Comparison of ENCODE assay signal across 9 cellular contexts in genomic region chr13:21075303-21076264, GRCh38. TPM values are rescaled to one million over a fixed set of nuclear protein-coding genes. Genes with fewer than 3 reads are reported as not detected.
DNase-seq lines count a peak whose midpoint lies in the region; ATAC-seq and TF ChIP-seq lines count a peak whose summit lies in the region.
"Had no signal": no experiment of that assay in that cellular context is flagged by ENCODE, and none has a peak within 500 bp of the region (broad histone marks: within the 10 kb centered on the region; RNA-seq: fewer than 3 reads in every experiment).

No MANE protein-coding gene starts in this region.

- peak; percentile 52 for ATAC-seq in GM18498 (IDR thresholded peaks at IDR 0.05; ENCODE audit: unreplicated experiment)
- ATAC-seq in SK-N-SH treated with all-trans-retinoic acid at 6 μM for 48 hours, result peak; percentile 10; the same call in 2 of the 3 replicates
- ATAC-seq in GM18511 (IDR thresholded peaks at IDR 0.05; ENCODE audit: unreplicated experiment), result no peak
- no peak for ATAC-seq in HG02840 (IDR thresholded peaks at IDR 0.05; ENCODE audit: low FRiP score, unreplicated experiment)

- peaks cover 57% of the 10 kb centered on the region for H3K4me1 Mint-ChIP-seq in endothelial cell (ENCODE audit: unreplicated experiment)

- peak; percentile 75 for DNase-seq in endothelial cell (ENCODE audit: low spot score)
- peak in 1 of 2 donors; percentile 41 for DNase-seq in uterus
- no peak for DNase-seq in NCI-H510A treated with DMSO at 0.1 percent for 48 hours (lab: John Stamatoyannopoulos, UW)

- H3K4me3 ChIP-seq in mucosa of stomach (ENCODE audit: low read length) (no peak overlapping the region), uterus (peak overlapping the region; percentile 37 to 60)

- peak overlapping the region; percentile 73 to 88 for H3K27ac ChIP-seq in uterus
- H3K27ac ChIP-seq: KMS-11 had no signal

- no peaks in the 10 kb centered on the region for H3K36me3 ChIP-seq in mucosa of stomach (ENCODE audit: control insufficient read depth, insufficient read depth, low read length)
- H3K36me3 ChIP-seq in uterus, result no peaks in the 10 kb centered on the region

- intact Hi-C loops in uterus (cut with DNase I; ENCODE audit: low total_unique reads), result no loop called here

- H3K4me3 Mint-ChIP-seq in endothelial cell (ENCODE audit: unreplicated experiment), result peak overlapping the region; percentile 62

- H3K9me3 ChIP-seq in mucosa of stomach (ENCODE audit: control insufficient read depth, low read length) (no peaks in the 10 kb centered on the region), uterus (no peaks in the 10 kb centered on the region)

- no peaks in the 10 kb centered on the region for H3K36me3 Mint-ChIP-seq in endothelial cell (ENCODE audit: low read depth, unreplicated experiment)

- no peak for TF ChIP-seq POLR2A in uterus (IDR thresholded peaks at IDR 0.05)

- peak overlapping the region; percentile 53 for H3K9ac ChIP-seq in mucosa of stomach (ENCODE audit: low read length)
- H3K9ac ChIP-seq: KMS-11 had no signal

- H3K27me3 ChIP-seq in mucosa of stomach (ENCODE audit: control insufficient read depth, insufficient read depth, low read length), result peaks cover 5% of the 10 kb centered on the region
- H3K27me3 ChIP-seq in uterus, result no peaks in the 10 kb centered on the region

- H3K27ac Mint-ChIP-seq in endothelial cell (ENCODE audit: unreplicated experiment), result peak overlapping the region; percentile 96

- H3K4me1 ChIP-seq in mucosa of stomach (ENCODE audit: control insufficient read depth, insufficient read depth, low read length) (peaks cover 6% of the 10 kb centered on the region), uterus (no peaks in the 10 kb centered on the region)

- H3K27me3 Mint-ChIP-seq in endothelial cell (ENCODE audit: unreplicated experiment), result peaks cover 12% of the 10 kb centered on the region

- TF ChIP-seq CTCF in endothelial cell (IDR thresholded peaks at IDR 0.05; ENCODE audit: unreplicated experiment) (no peak), uterus (IDR thresholded peaks at IDR 0.05) (no peak)

- H3K9me3 Mint-ChIP-seq in endothelial cell (ENCODE audit: unreplicated experiment), result no peaks in the 10 kb centered on the region

TF ChIP-seq in SK-N-SH treated with all-trans-retinoic acid at 6 μM for 48 hours, 23 proteins besides CTCF, POLR2A, EP300 and RAD21:
- TF ChIP-seq ZNF8 (CRISPR knock-in tag; IDR thresholded peaks at IDR 0.05), result no peak
- TF ChIP-seq ZFP30 (CRISPR knock-in tag; IDR thresholded peaks at IDR 0.05), result no peak
- no peak for TF ChIP-seq ARNTL (CRISPR knock-in tag; IDR thresholded peaks at IDR 0.05; ENCODE audit: borderline replicate concordance, low read depth)
- no peak for TF ChIP-seq PATZ1 (CRISPR knock-in tag; IDR thresholded peaks at IDR 0.05; ENCODE audit: borderline replicate concordance)
- no peak for TF ChIP-seq ESRRG (CRISPR knock-in tag; IDR thresholded peaks at IDR 0.05)
- no peak for TF ChIP-seq GLIS3 (CRISPR knock-in tag; IDR thresholded peaks at IDR 0.05)
- no peak for TF ChIP-seq ISL1 (CRISPR knock-in tag; IDR thresholded peaks at IDR 0.05)
- TF ChIP-seq POU6F1 (CRISPR knock-in tag; IDR thresholded peaks at IDR 0.05; ENCODE audit: borderline replicate concordance, low read depth), result no peak
- TF ChIP-seq TCF4 (CRISPR knock-in tag; IDR thresholded peaks at IDR 0.05; ENCODE audit: borderline replicate concordance), result no peak
- TF ChIP-seq CSRNP3 (CRISPR knock-in tag; IDR thresholded peaks at IDR 0.05), result no peak
- no peak for TF ChIP-seq TSHZ2 (CRISPR knock-in tag; IDR thresholded peaks at IDR 0.05)
- no peak for TF ChIP-seq SNAI2 (CRISPR knock-in tag; IDR thresholded peaks at IDR 0.05)
- no peak for TF ChIP-seq ZNF70 (CRISPR knock-in tag; IDR thresholded peaks at IDR 0.05)

RNA-seq across cellular contexts. Expression of gene LATS2, which starts 14.2 kb away (rescaled TPM):
- 29.8 TPM for total RNA-seq in endothelial cell (ENCODE audit: unreplicated experiment)
- total RNA-seq in uterus, result 10 to 100 TPM in 3 of 4 donors, 1 to 10 TPM in 1; 8.5 to 32.5 (median 12.6) TPM

Comparison
In these comparisons a context has a peak if more than half of its experiments do, and no peak if none do; other contexts are left out.
1. ATAC-seq: peak in GM18498 (single experiment) and SK-N-SH treated with all-trans-retinoic acid at 6 μM for 48 hours (single experiment); none in GM18511 (single experiment) and HG02840 (single experiment).